Comparison of ENCODE assay signal across 20 cellular contexts in genomic region chr1:57316291-57316690, GRCh38.
"Had no signal": no experiment of that assay in that cellular context is flagged by ENCODE, and none has a peak within 500 bp of the region (broad histone marks: within the 10 kb centered on the region; RNA-seq: fewer than 3 reads in every experiment).

No MANE protein-coding gene starts in this region.

- H3K27me3 ChIP-seq: esophagus muscularis mucosa, foreskin keratinocyte, gastroesophageal sphincter, heart left ventricle, hepatocyte, left lung had no signal

- H3K4me1 ChIP-seq: foreskin keratinocyte, gastroesophageal sphincter, left lung, lower lobe of right lung had no signal

- H3K27ac ChIP-seq: coronary artery, esophagus muscularis mucosa, foreskin keratinocyte, gastroesophageal sphincter, heart left ventricle, hepatocyte, left lung, lower lobe of right lung had no signal

- H3K4me3 ChIP-seq: coronary artery, dorsolateral prefrontal cortex, esophagus muscularis mucosa, gastroesophageal sphincter, heart left ventricle, hepatocyte, left lung, lower lobe of right lung, mucosa of descending colon had no signal

- DNase-seq: dermis blood vessel endothelial cell; effector CD4-positive, alpha-beta T cell; effector memory CD4-positive, alpha-beta T cell; foreskin keratinocyte; heart left ventricle; hypothalamus; immature natural killer cell; islet precursor cell; left cardiac atrium; left lung; left ventricle myocardium superior; lower lobe of right lung; mesenchymal stem cell; mucosa of descending colon; naive B cell had no signal

- H3K9me3 ChIP-seq: esophagus muscularis mucosa, gastroesophageal sphincter, heart left ventricle, left lung, lower lobe of right lung, mucosa of descending colon had no signal

- H3K36me3 ChIP-seq: esophagus muscularis mucosa, gastroesophageal sphincter, heart left ventricle, left lung, lower lobe of right lung had no signal
